ENCODE assay signal across 1 cellular context in the genomic region with DNA sequence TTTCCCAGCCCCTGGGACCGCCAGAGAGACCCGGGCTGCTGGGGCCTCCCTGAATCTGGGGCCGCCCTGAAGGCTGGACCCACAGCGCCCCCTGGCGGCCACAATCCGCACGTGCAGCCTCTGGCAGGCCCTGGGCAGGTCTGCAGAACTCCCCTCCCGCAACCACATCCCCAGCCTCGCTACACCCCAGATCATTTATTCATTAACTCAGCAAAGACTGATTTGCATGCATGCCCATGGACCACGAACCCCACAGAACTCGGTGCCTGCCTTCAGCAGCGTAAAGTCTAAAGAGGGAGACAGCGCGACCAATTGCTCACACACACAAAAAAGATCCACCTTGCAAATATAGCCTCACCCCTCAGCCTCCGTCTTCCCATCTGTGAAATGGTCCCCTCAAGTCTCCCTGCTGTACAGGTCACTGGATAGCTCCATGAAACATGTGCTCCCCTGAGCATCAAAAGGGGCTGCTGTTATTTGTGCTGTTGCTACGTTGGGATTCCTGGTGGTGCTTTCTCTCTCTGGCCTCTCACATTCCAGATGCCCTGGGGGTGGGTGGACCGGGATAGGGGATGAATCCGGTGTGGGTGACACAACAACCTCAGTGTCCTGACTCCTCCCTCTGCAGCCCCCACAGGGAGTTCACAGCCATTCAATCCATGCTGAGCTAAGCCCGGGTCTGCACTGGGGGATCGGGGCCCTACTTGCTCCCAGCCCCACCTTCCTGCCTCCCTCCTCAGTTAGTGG.
TF ChIP-seq lines count a peak whose summit lies in the region.

No MANE protein-coding gene starts in this region.

TF ChIP-seq in HepG2, 621 proteins besides CTCF, POLR2A, EP300 and RAD21 (continued from another document and continues in another):
- TF ChIP-seq TEF (CRISPR knock-in tag; IDR thresholded peaks at IDR 0.05) = no peak
- no peak for TF ChIP-seq PHF21A (CRISPR knock-in tag; IDR thresholded peaks at IDR 0.05)
- TF ChIP-seq ZBTB4 (CRISPR knock-in tag; IDR thresholded peaks at IDR 0.05; ENCODE audit: borderline replicate concordance) = 0 out of 2 replicates have a peak, but pooled peaks have one; percentile 60
- TF ChIP-seq ZFP82 (CRISPR knock-in tag; IDR thresholded peaks at IDR 0.05; ENCODE audit: borderline replicate concordance) = no peak
- TF ChIP-seq GLMP (CRISPR knock-in tag; IDR thresholded peaks at IDR 0.05; ENCODE audit: borderline replicate concordance) = no peak
- TF ChIP-seq ETV6 (CRISPR knock-in tag; conservative IDR thresholded peaks at IDR 0.05) = no peak
- TF ChIP-seq, protein P1, sequence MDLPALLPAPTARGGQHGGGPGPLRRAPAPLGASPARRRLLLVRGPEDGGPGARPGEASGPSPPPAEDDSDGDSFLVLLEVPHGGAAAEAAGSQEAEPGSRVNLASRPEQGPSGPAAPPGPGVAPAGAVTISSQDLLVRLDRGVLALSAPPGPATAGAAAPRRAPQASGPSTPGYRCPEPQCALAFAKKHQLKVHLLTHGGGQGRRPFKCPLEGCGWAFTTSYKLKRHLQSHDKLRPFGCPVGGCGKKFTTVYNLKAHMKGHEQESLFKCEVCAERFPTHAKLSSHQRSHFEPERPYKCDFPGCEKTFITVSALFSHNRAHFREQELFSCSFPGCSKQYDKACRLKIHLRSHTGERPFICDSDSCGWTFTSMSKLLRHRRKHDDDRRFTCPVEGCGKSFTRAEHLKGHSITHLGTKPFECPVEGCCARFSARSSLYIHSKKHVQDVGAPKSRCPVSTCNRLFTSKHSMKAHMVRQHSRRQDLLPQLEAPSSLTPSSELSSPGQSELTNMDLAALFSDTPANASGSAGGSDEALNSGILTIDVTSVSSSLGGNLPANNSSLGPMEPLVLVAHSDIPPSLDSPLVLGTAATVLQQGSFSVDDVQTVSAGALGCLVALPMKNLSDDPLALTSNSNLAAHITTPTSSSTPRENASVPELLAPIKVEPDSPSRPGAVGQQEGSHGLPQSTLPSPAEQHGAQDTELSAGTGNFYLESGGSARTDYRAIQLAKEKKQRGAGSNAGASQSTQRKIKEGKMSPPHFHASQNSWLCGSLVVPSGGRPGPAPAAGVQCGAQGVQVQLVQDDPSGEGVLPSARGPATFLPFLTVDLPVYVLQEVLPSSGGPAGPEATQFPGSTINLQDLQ (CRISPR knock-in tag; IDR thresholded peaks at IDR 0.05) = peak; percentile 49; the same call in 1 of the 2 replicates
- no peak for TF ChIP-seq ZKSCAN5 (CRISPR knock-in tag; IDR thresholded peaks at IDR 0.05)
- TF ChIP-seq ZNF230 (CRISPR knock-in tag; IDR thresholded peaks at IDR 0.05) = 0 out of 2 replicates have a peak, but pooled peaks have one; percentile 57
- TF ChIP-seq ZNF414 (CRISPR knock-in tag; IDR thresholded peaks at IDR 0.05) = no peak
- TF ChIP-seq, protein P2, sequence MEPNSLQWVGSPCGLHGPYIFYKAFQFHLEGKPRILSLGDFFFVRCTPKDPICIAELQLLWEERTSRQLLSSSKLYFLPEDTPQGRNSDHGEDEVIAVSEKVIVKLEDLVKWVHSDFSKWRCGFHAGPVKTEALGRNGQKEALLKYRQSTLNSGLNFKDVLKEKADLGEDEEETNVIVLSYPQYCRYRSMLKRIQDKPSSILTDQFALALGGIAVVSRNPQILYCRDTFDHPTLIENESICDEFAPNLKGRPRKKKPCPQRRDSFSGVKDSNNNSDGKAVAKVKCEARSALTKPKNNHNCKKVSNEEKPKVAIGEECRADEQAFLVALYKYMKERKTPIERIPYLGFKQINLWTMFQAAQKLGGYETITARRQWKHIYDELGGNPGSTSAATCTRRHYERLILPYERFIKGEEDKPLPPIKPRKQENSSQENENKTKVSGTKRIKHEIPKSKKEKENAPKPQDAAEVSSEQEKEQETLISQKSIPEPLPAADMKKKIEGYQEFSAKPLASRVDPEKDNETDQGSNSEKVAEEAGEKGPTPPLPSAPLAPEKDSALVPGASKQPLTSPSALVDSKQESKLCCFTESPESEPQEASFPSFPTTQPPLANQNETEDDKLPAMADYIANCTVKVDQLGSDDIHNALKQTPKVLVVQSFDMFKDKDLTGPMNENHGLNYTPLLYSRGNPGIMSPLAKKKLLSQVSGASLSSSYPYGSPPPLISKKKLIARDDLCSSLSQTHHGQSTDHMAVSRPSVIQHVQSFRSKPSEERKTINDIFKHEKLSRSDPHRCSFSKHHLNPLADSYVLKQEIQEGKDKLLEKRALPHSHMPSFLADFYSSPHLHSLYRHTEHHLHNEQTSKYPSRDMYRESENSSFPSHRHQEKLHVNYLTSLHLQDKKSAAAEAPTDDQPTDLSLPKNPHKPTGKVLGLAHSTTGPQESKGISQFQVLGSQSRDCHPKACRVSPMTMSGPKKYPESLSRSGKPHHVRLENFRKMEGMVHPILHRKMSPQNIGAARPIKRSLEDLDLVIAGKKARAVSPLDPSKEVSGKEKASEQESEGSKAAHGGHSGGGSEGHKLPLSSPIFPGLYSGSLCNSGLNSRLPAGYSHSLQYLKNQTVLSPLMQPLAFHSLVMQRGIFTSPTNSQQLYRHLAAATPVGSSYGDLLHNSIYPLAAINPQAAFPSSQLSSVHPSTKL (CRISPR knock-in tag; IDR thresholded peaks at IDR 0.05) = no peak
- TF ChIP-seq E2F2 (CRISPR knock-in tag; IDR thresholded peaks at IDR 0.05; ENCODE audit: borderline replicate concordance) = 0 out of 2 replicates have a peak, but pooled peaks have one; percentile 17
- no peak for TF ChIP-seq CEBPB (IDR thresholded peaks at IDR 0.05; ENCODE audit: borderline replicate concordance, low read depth, low read length)
- no peak for TF ChIP-seq KLF11 (CRISPR knock-in tag; IDR thresholded peaks at IDR 0.05)
- TF ChIP-seq MIER2 (CRISPR knock-in tag; IDR thresholded peaks at IDR 0.05) = no peak
- peak; percentile 72; the same call in 1 of the 2 replicates for TF ChIP-seq CHD4 (IDR thresholded peaks at IDR 0.05; ENCODE audit: borderline replicate concordance, low read length)
- no peak for TF ChIP-seq ZNF678 (CRISPR knock-in tag; IDR thresholded peaks at IDR 0.05)
- TF ChIP-seq, protein P3, sequence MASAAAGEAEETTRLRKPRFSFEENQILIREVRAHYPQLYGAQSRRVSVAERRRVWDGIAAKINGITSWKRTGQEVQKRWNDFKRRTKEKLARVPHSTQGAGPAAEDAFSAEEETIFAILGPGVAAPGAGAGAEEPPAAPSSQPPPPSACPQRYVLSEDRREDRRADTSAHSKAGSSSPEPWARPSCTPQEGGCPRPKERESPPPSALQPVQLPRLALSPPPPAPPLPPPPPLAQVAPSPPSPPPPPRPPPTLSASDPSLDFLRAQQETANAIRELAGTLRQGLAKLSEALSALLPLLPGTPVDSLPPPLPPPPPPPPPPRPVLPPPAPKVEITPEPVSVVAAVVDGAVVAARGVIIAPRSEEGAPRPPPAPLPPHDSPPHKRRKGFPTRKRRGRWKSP (CRISPR knock-in tag; IDR thresholded peaks at IDR 0.05) = no peak
- TF ChIP-seq SP5 (CRISPR knock-in tag; IDR thresholded peaks at IDR 0.05; ENCODE audit: borderline replicate concordance, low read depth) = no peak
- no peak for TF ChIP-seq ZNF329 (CRISPR knock-in tag; IDR thresholded peaks at IDR 0.05; ENCODE audit: low read depth)
- TF ChIP-seq POLR2G (IDR thresholded peaks at IDR 0.05; ENCODE audit: low read depth, low read length) = no peak
- no peak for TF ChIP-seq SOX13 (IDR thresholded peaks at IDR 0.05)
- no peak for TF ChIP-seq SOX13 (CRISPR knock-in tag; conservative IDR thresholded peaks at IDR 0.05 in 1 of 2, IDR thresholded peaks at IDR 0.05 in 1 of 2)
- TF ChIP-seq, protein P4, sequence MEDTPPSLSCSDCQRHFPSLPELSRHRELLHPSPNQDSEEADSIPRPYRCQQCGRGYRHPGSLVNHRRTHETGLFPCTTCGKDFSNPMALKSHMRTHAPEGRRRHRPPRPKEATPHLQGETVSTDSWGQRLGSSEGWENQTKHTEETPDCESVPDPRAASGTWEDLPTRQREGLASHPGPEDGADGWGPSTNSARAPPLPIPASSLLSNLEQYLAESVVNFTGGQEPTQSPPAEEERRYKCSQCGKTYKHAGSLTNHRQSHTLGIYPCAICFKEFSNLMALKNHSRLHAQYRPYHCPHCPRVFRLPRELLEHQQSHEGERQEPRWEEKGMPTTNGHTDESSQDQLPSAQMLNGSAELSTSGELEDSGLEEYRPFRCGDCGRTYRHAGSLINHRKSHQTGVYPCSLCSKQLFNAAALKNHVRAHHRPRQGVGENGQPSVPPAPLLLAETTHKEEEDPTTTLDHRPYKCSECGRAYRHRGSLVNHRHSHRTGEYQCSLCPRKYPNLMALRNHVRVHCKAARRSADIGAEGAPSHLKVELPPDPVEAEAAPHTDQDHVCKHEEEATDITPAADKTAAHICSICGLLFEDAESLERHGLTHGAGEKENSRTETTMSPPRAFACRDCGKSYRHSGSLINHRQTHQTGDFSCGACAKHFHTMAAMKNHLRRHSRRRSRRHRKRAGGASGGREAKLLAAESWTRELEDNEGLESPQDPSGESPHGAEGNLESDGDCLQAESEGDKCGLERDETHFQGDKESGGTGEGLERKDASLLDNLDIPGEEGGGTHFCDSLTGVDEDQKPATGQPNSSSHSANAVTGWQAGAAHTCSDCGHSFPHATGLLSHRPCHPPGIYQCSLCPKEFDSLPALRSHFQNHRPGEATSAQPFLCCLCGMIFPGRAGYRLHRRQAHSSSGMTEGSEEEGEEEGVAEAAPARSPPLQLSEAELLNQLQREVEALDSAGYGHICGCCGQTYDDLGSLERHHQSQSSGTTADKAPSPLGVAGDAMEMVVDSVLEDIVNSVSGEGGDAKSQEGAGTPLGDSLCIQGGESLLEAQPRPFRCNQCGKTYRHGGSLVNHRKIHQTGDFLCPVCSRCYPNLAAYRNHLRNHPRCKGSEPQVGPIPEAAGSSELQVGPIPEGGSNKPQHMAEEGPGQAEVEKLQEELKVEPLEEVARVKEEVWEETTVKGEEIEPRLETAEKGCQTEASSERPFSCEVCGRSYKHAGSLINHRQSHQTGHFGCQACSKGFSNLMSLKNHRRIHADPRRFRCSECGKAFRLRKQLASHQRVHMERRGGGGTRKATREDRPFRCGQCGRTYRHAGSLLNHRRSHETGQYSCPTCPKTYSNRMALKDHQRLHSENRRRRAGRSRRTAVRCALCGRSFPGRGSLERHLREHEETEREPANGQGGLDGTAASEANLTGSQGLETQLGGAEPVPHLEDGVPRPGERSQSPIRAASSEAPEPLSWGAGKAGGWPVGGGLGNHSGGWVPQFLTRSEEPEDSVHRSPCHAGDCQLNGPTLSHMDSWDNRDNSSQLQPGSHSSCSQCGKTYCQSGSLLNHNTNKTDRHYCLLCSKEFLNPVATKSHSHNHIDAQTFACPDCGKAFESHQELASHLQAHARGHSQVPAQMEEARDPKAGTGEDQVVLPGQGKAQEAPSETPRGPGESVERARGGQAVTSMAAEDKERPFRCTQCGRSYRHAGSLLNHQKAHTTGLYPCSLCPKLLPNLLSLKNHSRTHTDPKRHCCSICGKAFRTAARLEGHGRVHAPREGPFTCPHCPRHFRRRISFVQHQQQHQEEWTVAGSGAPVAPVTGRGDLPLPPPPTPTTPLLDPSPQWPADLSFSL (CRISPR knock-in tag; IDR thresholded peaks at IDR 0.05) = 0 out of 2 replicates have a peak, but pooled peaks have one; percentile 41
